13 cellular contexts compared by ENCODE assay signal in the genomic region with DNA sequence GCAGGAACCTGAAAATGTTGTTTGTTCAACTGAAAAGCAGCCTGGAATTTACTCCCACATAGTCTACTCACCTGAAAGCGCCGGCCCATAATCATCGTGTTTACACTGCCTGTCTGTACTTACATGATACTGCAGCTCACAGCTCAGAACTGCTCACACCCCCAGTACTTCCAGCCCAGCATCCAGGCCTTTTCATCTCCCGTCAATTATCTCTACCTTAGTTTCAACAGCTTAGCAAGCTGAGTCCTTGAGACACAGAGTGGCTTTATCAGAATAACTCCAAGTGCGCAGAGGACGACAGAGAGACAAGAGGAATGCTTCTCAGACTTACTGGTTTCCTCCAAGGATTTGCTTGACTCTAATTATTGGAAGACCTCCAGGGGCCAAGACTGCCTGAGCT.
DNase-seq lines count a peak whose midpoint lies in the region; ATAC-seq and TF ChIP-seq lines count a peak whose summit lies in the region.
"Had no signal": no experiment of that assay in that cellular context is flagged by ENCODE, and none has a peak within 500 bp of the region (broad histone marks: within the 10 kb centered on the region; RNA-seq: fewer than 3 reads in every experiment).

No MANE protein-coding gene starts in this region.

- no peak for TF ChIP-seq CTCF in omental fat pad (IDR thresholded peaks at IDR 0.05)
- no peak for TF ChIP-seq CTCF in progenitor cell of endocrine pancreas (IDR thresholded peaks at IDR 0.05; ENCODE audit: unreplicated experiment)

- H3K27ac Mint-ChIP-seq in progenitor cell of endocrine pancreas, result no peak overlapping the region

- peaks cover 1% of the 10 kb centered on the region for H3K36me3 Mint-ChIP-seq in progenitor cell of endocrine pancreas (ENCODE audit: insufficient read depth)

- H3K4me1 Mint-ChIP-seq in progenitor cell of endocrine pancreas (ENCODE audit: low read depth), result peaks cover 8% of the 10 kb centered on the region

- H3K4me3 Mint-ChIP-seq in progenitor cell of endocrine pancreas (ENCODE audit: low read depth), result no peak overlapping the region

- H3K9me3 Mint-ChIP-seq in progenitor cell of endocrine pancreas (ENCODE audit: low read depth), result peaks cover 7% of the 10 kb centered on the region

- ATAC-seq in esophagus mucosa, result peak; percentile 87
- peak; percentile 62 for ATAC-seq in omental fat pad (ENCODE audit: low FRiP score)
- ATAC-seq in GM18519 (IDR thresholded peaks at IDR 0.05; ENCODE audit: low FRiP score, unreplicated experiment), result no peak
- ATAC-seq in GM21576 (IDR thresholded peaks at IDR 0.05; ENCODE audit: unreplicated experiment), result no peak

- DNase-seq in ELF-1 (ENCODE audit: low read depth, low spot score) (peak; percentile 59), NCI-H69 (lab: John Stamatoyannopoulos, UW) (peak; percentile 90), omental fat pad (ENCODE audit: low spot score) (no peak), HUDEP-2 (lab: John Stamatoyannopoulos, UW; ENCODE audit: unreplicated experiment in 76 of 76) (no peak), progenitor cell of endocrine pancreas (ENCODE audit: low spot score, unreplicated experiment) (no peak)
- DNase-seq: activated CD4-positive, alpha-beta T cell treated with anti-CD3 and anti-CD28 coated beads, Interleukin-2, amount 50 U/mL, for 4 hours; activated naive CD4-positive, alpha-beta T cell treated with anti-CD3 and anti-CD28 coated beads, Interleukin-2, amount 50 U/mL, for 16 hours; dermis blood vessel endothelial cell; stimulated activated CD4-positive, alpha-beta T cell treated with anti-CD3 and anti-CD28 coated beads, Interleukin-4, amount 100 ng/mL, for 1 hour; stimulated activated naive CD4-positive, alpha-beta T cell treated with Interleukin-2 at 50 U/mL for 16 hours had no signal

- no peaks in the 10 kb centered on the region for H3K27me3 Mint-ChIP-seq in progenitor cell of endocrine pancreas

Comparison
In these comparisons a context has a peak if more than half of its experiments do, and no peak if none do; other contexts are left out.
1. DNase-seq: peak in ELF-1 (single experiment) and NCI-H69 (single experiment); none in omental fat pad (single experiment), HUDEP-2 (0 of 76) and progenitor cell of endocrine pancreas (single experiment).
2. ATAC-seq: peak in esophagus mucosa (single experiment) and omental fat pad (single experiment); none in GM18519 (single experiment) and GM21576 (single experiment).